In the genomic region with DNA sequence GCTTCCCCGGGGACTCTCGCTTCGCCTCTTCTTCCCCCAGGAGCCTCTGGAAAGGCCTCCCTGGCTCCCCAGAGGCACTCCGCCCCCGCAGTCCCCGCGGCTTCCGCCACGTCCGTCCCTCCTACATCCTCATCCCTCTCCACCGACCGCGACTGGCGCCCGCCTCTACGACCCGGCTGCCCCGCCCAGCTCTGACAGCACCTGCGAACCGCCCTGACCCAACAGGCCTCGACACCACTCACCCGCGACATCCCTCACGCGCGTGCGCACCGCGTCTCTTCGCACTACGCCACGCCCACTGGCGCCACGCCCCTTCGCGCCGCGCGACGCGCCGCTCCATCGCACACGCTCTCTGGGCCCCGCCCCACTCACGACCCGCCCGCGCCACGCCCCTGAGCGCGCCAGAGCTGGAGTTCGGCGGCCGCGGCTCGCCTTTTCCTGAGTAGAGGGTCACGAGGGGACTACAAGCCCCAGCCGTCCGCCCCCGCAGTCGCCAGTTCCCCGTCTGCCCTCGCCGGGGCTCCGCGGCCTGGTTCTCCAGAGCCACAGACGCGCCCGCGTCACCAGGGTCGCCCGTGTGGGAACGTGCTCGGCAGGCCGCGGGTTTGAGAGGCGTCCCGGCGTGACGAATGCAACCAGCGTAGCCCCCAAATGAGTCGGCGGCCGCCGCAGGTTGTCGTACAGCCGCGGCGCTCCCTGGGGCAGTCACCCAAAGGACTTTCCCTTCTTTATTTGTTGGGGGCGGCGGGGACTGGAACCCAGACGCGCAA, we compare ENCODE assay signal across 8 cellular contexts. TPM values are rescaled to one million over a fixed set of nuclear protein-coding genes. Genes with fewer than 3 reads are reported as not detected.
A peak's percentile ranks its signal among the peaks of the same experiment; 100 is the strongest.
DNase-seq lines count a peak whose midpoint lies in the region; ATAC-seq and TF ChIP-seq lines count a peak whose summit lies in the region.

No MANE protein-coding gene starts in this region.

- POLR2A ChIA-PET in BJ (lab: Charles Lee): no interaction called here

- CTCF ChIA-PET in BJ (lab: Yijun Ruan, JAX): interaction anchor here (0.7 to 1.7 kb wide), 5 partner anchors 13 to 223 kb away, joined by 3 to 12 read pairs (median 3); no protein-coding TSS in a partner anchor

- H3K4me3 ChIP-seq in BJ (ENCODE audit: low read depth, low read length): peak overlapping the region; percentile 88

- H3K36me3 ChIP-seq in BJ (ENCODE audit: control insufficient read depth, insufficient read depth, low read length): no peaks in the 10 kb centered on the region

- peak; percentile 81 for ATAC-seq in HG03442 (IDR thresholded peaks at IDR 0.05; ENCODE audit: unreplicated experiment)

- H3K27me3 ChIP-seq in BJ (ENCODE audit: control insufficient read depth, insufficient read depth, low read length): no peaks in the 10 kb centered on the region

- no peak for TF ChIP-seq CTCF in BJ (IDR thresholded peaks at IDR 0.05; ENCODE audit: insufficient read depth, low read depth, low read length)

- DNase-seq in BJ (ENCODE audit: low read depth) (peak; percentile 76), GM19240 (ENCODE audit: insufficient read length, low spot score) (peak; percentile 24), NCI-H510A (lab: John Stamatoyannopoulos, UW) (peak; percentile 89), cerebellum (ENCODE audit: low spot score) (peak; percentile 97), kidney tubule cell (ENCODE audit: low spot score) (peak; percentile 98)
- DNase-seq in activated CD4-positive, alpha-beta T cell treated with anti-CD3 and anti-CD28 coated beads for 24 hours (ENCODE audit: low read depth in 2 of 2): peak; percentile 92 to 95
- peak; percentile 92 to 95 for DNase-seq in stimulated activated CD4-positive, alpha-beta T cell treated with anti-CD3 and anti-CD28 coated beads, Interleukin-1b, Interleukin-23, amount 100 ng/mL, for 1 hour (ENCODE audit: low read depth in 2 of 2)

RNA-seq across cellular contexts. Expression of gene LRRC37A3, which starts 56.2 kb away (rescaled TPM):
- polyA plus RNA-seq in BJ (2011; rRNA removed): 3.4 and 4.0 TPM in 2 replicates
- 12.5 and 13.3 TPM in 2 replicates for polyA minus RNA-seq in BJ (2011; rRNA and poly(A)+ RNA removed)
- total RNA-seq in cerebellum: 33.6 TPM

Comparison
In these comparisons a context has a peak if more than half of its experiments do, and no peak if none do; other contexts are left out.
1. Peak in every context shown above with its lines: DNase-seq, ATAC-seq and H3K4me3 ChIP-seq.
2. DNase-seq: peak in every context shown above with its lines; median percentile 98 in kidney tubule cell; 97 in cerebellum; 94 in activated CD4-positive, alpha-beta T cell treated with anti-CD3 and anti-CD28 coated beads for 24 hours; 94 in stimulated activated CD4-positive, alpha-beta T cell treated with anti-CD3 and anti-CD28 coated beads, Interleukin-1b, Interleukin-23, amount 100 ng/mL, for 1 hour; 89 in NCI-H510A; 76 in BJ; 24 in GM19240.